18 cellular contexts compared by ENCODE assay signal in the genomic region with DNA sequence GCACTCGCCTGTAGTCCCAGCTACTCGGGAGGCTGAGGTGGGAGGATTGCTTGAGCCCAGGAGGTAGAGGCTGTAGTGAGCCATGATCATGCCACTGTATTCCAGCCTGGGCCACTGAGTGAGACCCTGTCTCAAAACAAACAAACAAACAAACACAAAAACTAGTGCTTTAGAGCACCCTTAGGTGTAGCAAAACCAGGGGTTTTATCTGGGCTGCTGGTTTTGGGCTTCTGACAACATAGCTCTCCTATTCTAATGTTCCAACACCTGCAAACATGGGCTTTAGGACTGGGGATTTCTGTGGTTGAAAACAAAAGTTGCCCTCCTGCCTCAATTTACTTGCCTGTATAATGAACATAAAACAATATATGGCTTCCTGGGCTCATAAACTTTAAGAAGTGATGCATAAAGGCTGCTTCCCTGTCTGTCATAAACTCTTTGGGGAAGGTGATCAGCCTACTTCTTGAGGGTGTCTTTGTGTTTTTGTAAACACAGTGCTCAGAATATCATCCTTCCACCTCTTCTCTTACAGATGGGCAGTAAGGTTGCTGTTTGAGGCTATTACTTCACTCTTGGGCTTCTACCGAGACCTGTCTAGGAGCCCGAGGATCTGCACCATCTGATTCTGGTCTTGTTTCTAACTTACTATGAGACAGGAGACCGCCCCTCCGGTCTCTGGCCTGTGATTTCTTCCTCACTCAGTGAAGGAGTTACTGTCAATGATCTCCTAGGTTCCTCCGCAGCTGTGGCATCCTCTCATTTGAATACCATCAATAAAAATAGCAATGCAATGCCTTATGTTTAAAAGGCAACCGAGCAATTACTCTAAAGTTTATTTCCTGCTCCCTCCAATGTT.
A peak's percentile ranks its signal among the peaks of the same experiment; 100 is the strongest.
DNase-seq lines count a peak whose midpoint lies in the region; ATAC-seq and TF ChIP-seq lines count a peak whose summit lies in the region.
"Had no signal": no experiment of that assay in that cellular context is flagged by ENCODE, and none has a peak within 500 bp of the region (broad histone marks: within the 10 kb centered on the region; RNA-seq: fewer than 3 reads in every experiment).

No MANE protein-coding gene starts in this region.

- H3K4me1 ChIP-seq in BE2C = peaks cover 60% of the 10 kb centered on the region
- H3K4me1 ChIP-seq in mucosa of descending colon (ENCODE audit: low read depth) = no peaks in the 10 kb centered on the region
- H3K4me1 ChIP-seq: Peyer's patch had no signal

- no peak overlapping the region for H3K4me3 ChIP-seq in BE2C (ENCODE audit: low read depth, low read length)
- no peak overlapping the region for H3K4me3 ChIP-seq in mucosa of descending colon
- H3K4me3 ChIP-seq: GM12878, Peyer's patch, SK-N-MC had no signal

- H3K9me3 ChIP-seq in BE2C (peaks cover 15% of the 10 kb centered on the region), mucosa of descending colon (no peaks in the 10 kb centered on the region)
- H3K9me3 ChIP-seq: Peyer's patch had no signal

- H3K36me3 ChIP-seq in BE2C (no peaks in the 10 kb centered on the region), mucosa of descending colon (ENCODE audit: low read depth) (no peaks in the 10 kb centered on the region)
- H3K36me3 ChIP-seq: Peyer's patch had no signal

- TF ChIP-seq CTCF in BE2C (IDR thresholded peaks at IDR 0.05; ENCODE audit: low read depth, low read length) = no peak
- no peak for TF ChIP-seq CTCF in mucosa of descending colon (IDR thresholded peaks at IDR 0.05)

- intact Hi-C loops in mucosa of descending colon (cut with DNase I, micrococcal nuclease) = no loop called here

- H3K27me3 ChIP-seq in BE2C = no peaks in the 10 kb centered on the region
- H3K27me3 ChIP-seq: Peyer's patch had no signal

- DNase-seq in BE2C (peak; percentile 76), kidney glomerular epithelial cell (lab: John Stamatoyannopoulos, UW) (peak; percentile 65), mucosa of descending colon (no peak), medulla oblongata (ENCODE audit: extremely low spot score) (no peak), left lobe of liver (ENCODE audit: low spot score) (no peak)
- no peak for DNase-seq in stimulated activated naive CD4-positive, alpha-beta T cell treated with Interleukin-2 at 50 U/mL for 16 hours (lab: John Stamatoyannopoulos, UW)
- DNase-seq: CD8-positive, alpha-beta memory T cell; GDM1; H9; NCI-H1048; NCI-H2081 treated with DMSO at 0.1 percent for 48 hours; NCI-H524 had no signal

- ATAC-seq in GM21529 (IDR thresholded peaks at IDR 0.05; ENCODE audit: unreplicated experiment) (peak; percentile 59), HG03378 (IDR thresholded peaks at IDR 0.05; ENCODE audit: unreplicated experiment) (peak; percentile 59), mucosa of descending colon (no peak), left lobe of liver (no peak)
- ATAC-seq: GM12878, Right ventricle myocardium inferior had no signal

Comparison
In these comparisons a context has a peak if more than half of its experiments do, and no peak if none do; other contexts are left out.
1. DNase-seq: peak in BE2C (single experiment) and kidney glomerular epithelial cell (single experiment); none in mucosa of descending colon (0 of 3), stimulated activated naive CD4-positive, alpha-beta T cell treated with Interleukin-2 at 50 U/mL for 16 hours (single experiment), medulla oblongata (single experiment) and left lobe of liver (single experiment).
2. ATAC-seq: peak in GM21529 (single experiment) and HG03378 (single experiment); none in mucosa of descending colon (single experiment) and left lobe of liver (single experiment).